ENCODE assay signal across 11 cellular contexts in genomic region chrX:154430916-154431315, GRCh38. TPM values are rescaled to one million over a fixed set of nuclear protein-coding genes. Genes with fewer than 3 reads are reported as not detected.
DNase-seq lines count a peak whose midpoint lies in the region; ATAC-seq and TF ChIP-seq lines count a peak whose summit lies in the region.
"Had no signal": no experiment of that assay in that cellular context is flagged by ENCODE, and none has a peak within 500 bp of the region (broad histone marks: within the 10 kb centered on the region; RNA-seq: fewer than 3 reads in every experiment).

No MANE protein-coding gene starts in this region.

- no peaks in the 10 kb centered on the region for H3K4me1 ChIP-seq in uterus

- no peak for TF ChIP-seq CTCF in epithelial cell of esophagus (IDR thresholded peaks at IDR 0.05; ENCODE audit: insufficient read depth, low read depth, low read length, missing control alignments)
- TF ChIP-seq CTCF in uterus (IDR thresholded peaks at IDR 0.05), result no peak

- peaks cover 4% of the 10 kb centered on the region for H3K36me3 Mint-ChIP-seq in activated CD4-positive, alpha-beta memory T cell treated with anti-CD3 and anti-CD28 coated beads for 36 hours
- peaks cover 21% of the 10 kb centered on the region for H3K36me3 Mint-ChIP-seq in activated CD4-positive, alpha-beta memory T cell treated with anti-CD3 and anti-CD28 coated beads, Interleukin-2, amount 10 ng/mL, durations not matched to agents 7 days and 5 days (ENCODE audit: low read depth)
- peaks cover 30% of the 10 kb centered on the region for H3K36me3 Mint-ChIP-seq in stimulated activated effector memory CD8-positive, alpha-beta T cell treated with anti-CD3 and anti-CD28 coated beads, Interleukin-12 subunit alpha, Interleukin-12 subunit beta, amount 100 ng/mL, for 72 hours

- POLR2A ChIA-PET in activated CD4-positive, alpha-beta memory T cell treated with anti-CD3 and anti-CD28 coated beads for 36 hours (lab: Charles Lee), result no interaction called here
- POLR2A ChIA-PET in activated CD4-positive, alpha-beta memory T cell treated with anti-CD3 and anti-CD28 coated beads, Interleukin-2, amount 10 ng/mL, durations not matched to agents 7 days and 5 days (lab: Charles Lee), result interaction anchor here (0.9 kb wide), 1 partner anchor 33 kb away, joined by 4 read pairs; the partner anchor contains the start of gene RPL10

- no peaks in the 10 kb centered on the region for H3K9me3 ChIP-seq in uterus

- ATAC-seq in stimulated activated effector memory CD8-positive, alpha-beta T cell treated with anti-CD3 and anti-CD28 coated beads, Interleukin-12 subunit alpha, Interleukin-12 subunit beta, amount 100 ng/mL, for 72 hours, result no peak
- no peak for ATAC-seq in GM21619 (IDR thresholded peaks at IDR 0.05; ENCODE audit: unreplicated experiment)
- no peak for ATAC-seq in HG02852 (IDR thresholded peaks at IDR 0.05; ENCODE audit: unreplicated experiment)

- intact Hi-C loops in activated CD4-positive, alpha-beta memory T cell treated with anti-CD3 and anti-CD28 coated beads for 36 hours (cut with micrococcal nuclease), result no loop called here
- intact Hi-C loops in uterus (cut with DNase I; ENCODE audit: low total_unique reads), result no loop called here

- no peak for TF ChIP-seq POLR2A in uterus (IDR thresholded peaks at IDR 0.05)

- peak overlapping the region; percentile 57 for H3K27ac Mint-ChIP-seq in activated CD4-positive, alpha-beta memory T cell treated with anti-CD3 and anti-CD28 coated beads for 36 hours
- no peak overlapping the region for H3K27ac Mint-ChIP-seq in activated CD4-positive, alpha-beta memory T cell treated with anti-CD3 and anti-CD28 coated beads, Interleukin-2, amount 10 ng/mL, durations not matched to agents 7 days and 5 days
- H3K27ac Mint-ChIP-seq in stimulated activated effector memory CD8-positive, alpha-beta T cell treated with anti-CD3 and anti-CD28 coated beads, Interleukin-12 subunit alpha, Interleukin-12 subunit beta, amount 100 ng/mL, for 72 hours, result peak overlapping the region; percentile 93

- DNase-seq in activated CD4-positive, alpha-beta memory T cell treated with anti-CD3 and anti-CD28 coated beads for 36 hours, result no peak
- DNase-seq in activated CD4-positive, alpha-beta memory T cell treated with anti-CD3 and anti-CD28 coated beads, Interleukin-2, amount 10 ng/mL, durations not matched to agents 7 days and 5 days, result no peak
- peak; percentile 67 for DNase-seq in OCI-M1 (lab: John Stamatoyannopoulos, UW)
- peak; percentile 30 for DNase-seq in epithelial cell of esophagus (ENCODE audit: low read depth)
- DNase-seq in stimulated activated effector memory CD8-positive, alpha-beta T cell treated with anti-CD3 and anti-CD28 coated beads, Interleukin-12 subunit alpha, Interleukin-12 subunit beta, amount 100 ng/mL, for 72 hours (ENCODE audit: low spot score in 2 of 2), result no peak
- DNase-seq in uterus, result no peak
- DNase-seq: NCI-H1105 treated with DMSO at 0.1 percent for 48 hours, NCI-H524 treated with DMSO at 0.1 percent for 48 hours had no signal

- no peaks in the 10 kb centered on the region for H3K9me3 Mint-ChIP-seq in activated CD4-positive, alpha-beta memory T cell treated with anti-CD3 and anti-CD28 coated beads for 36 hours
- H3K9me3 Mint-ChIP-seq in activated CD4-positive, alpha-beta memory T cell treated with anti-CD3 and anti-CD28 coated beads, Interleukin-2, amount 10 ng/mL, durations not matched to agents 7 days and 5 days, result no peaks in the 10 kb centered on the region
- no peaks in the 10 kb centered on the region for H3K9me3 Mint-ChIP-seq in stimulated activated effector memory CD8-positive, alpha-beta T cell treated with anti-CD3 and anti-CD28 coated beads, Interleukin-12 subunit alpha, Interleukin-12 subunit beta, amount 100 ng/mL, for 72 hours

- CTCF ChIA-PET in activated CD4-positive, alpha-beta memory T cell treated with anti-CD3 and anti-CD28 coated beads for 36 hours (lab: Charles Lee), result no interaction called here
- CTCF ChIA-PET in activated CD4-positive, alpha-beta memory T cell treated with anti-CD3 and anti-CD28 coated beads, Interleukin-2, amount 10 ng/mL, durations not matched to agents 7 days and 5 days (lab: Charles Lee), result no interaction called here

- peaks cover 17% of the 10 kb centered on the region for H3K4me1 Mint-ChIP-seq in activated CD4-positive, alpha-beta memory T cell treated with anti-CD3 and anti-CD28 coated beads for 36 hours (ENCODE audit: low read depth)
- H3K4me1 Mint-ChIP-seq in activated CD4-positive, alpha-beta memory T cell treated with anti-CD3 and anti-CD28 coated beads, Interleukin-2, amount 10 ng/mL, durations not matched to agents 7 days and 5 days, result peaks cover 21% of the 10 kb centered on the region
- H3K4me1 Mint-ChIP-seq in stimulated activated effector memory CD8-positive, alpha-beta T cell treated with anti-CD3 and anti-CD28 coated beads, Interleukin-12 subunit alpha, Interleukin-12 subunit beta, amount 100 ng/mL, for 72 hours, result peaks cover 30% of the 10 kb centered on the region

- H3K27me3 ChIP-seq in uterus, result no peaks in the 10 kb centered on the region

- H3K4me3 ChIP-seq in epithelial cell of esophagus (ENCODE audit: low read length), result no peak overlapping the region
- no peak overlapping the region for H3K4me3 ChIP-seq in uterus
- H3K4me3 ChIP-seq: lung had no signal

- H3K36me3 ChIP-seq in uterus, result no peaks in the 10 kb centered on the region

- H3K27me3 Mint-ChIP-seq in activated CD4-positive, alpha-beta memory T cell treated with anti-CD3 and anti-CD28 coated beads for 36 hours, result no peaks in the 10 kb centered on the region
- no peaks in the 10 kb centered on the region for H3K27me3 Mint-ChIP-seq in activated CD4-positive, alpha-beta memory T cell treated with anti-CD3 and anti-CD28 coated beads, Interleukin-2, amount 10 ng/mL, durations not matched to agents 7 days and 5 days

- no peak overlapping the region for H3K27ac ChIP-seq in uterus

- no peak overlapping the region for H3K4me3 Mint-ChIP-seq in activated CD4-positive, alpha-beta memory T cell treated with anti-CD3 and anti-CD28 coated beads for 36 hours
- H3K4me3 Mint-ChIP-seq in activated CD4-positive, alpha-beta memory T cell treated with anti-CD3 and anti-CD28 coated beads, Interleukin-2, amount 10 ng/mL, durations not matched to agents 7 days and 5 days, result no peak overlapping the region
- no peak overlapping the region for H3K4me3 Mint-ChIP-seq in stimulated activated effector memory CD8-positive, alpha-beta T cell treated with anti-CD3 and anti-CD28 coated beads, Interleukin-12 subunit alpha, Interleukin-12 subunit beta, amount 100 ng/mL, for 72 hours

RNA-seq across cellular contexts. Expression of gene ATP6AP1, which starts 2.4 kb away (rescaled TPM):
- 10 to 100 TPM; 30.8 to 31.6 TPM for total RNA-seq in activated CD4-positive, alpha-beta memory T cell treated with anti-CD3 and anti-CD28 coated beads for 36 hours
- total RNA-seq in activated CD4-positive, alpha-beta memory T cell treated with anti-CD3 and anti-CD28 coated beads, Interleukin-2, amount 10 ng/mL, durations not matched to agents 7 days and 5 days, result 10 to 100 TPM; 52.3 to 53.2 TPM
- total RNA-seq in uterus, result 10 to 100 TPM in 3 of 4 donors, 1 to 10 TPM in 1; 5.1 to 71.3 (median 42.1) TPM

RNA-seq across cellular contexts. Expression of gene GDI1, which starts 6.0 kb away (rescaled TPM):
- total RNA-seq in activated CD4-positive, alpha-beta memory T cell treated with anti-CD3 and anti-CD28 coated beads for 36 hours, result 100 to 1,000 TPM; 119 to 121 TPM
- 100 to 1,000 TPM; 114 to 117 TPM for total RNA-seq in activated CD4-positive, alpha-beta memory T cell treated with anti-CD3 and anti-CD28 coated beads, Interleukin-2, amount 10 ng/mL, durations not matched to agents 7 days and 5 days
- total RNA-seq in uterus, result 100 to 1,000 TPM in 3 of 4 donors, 10 to 100 TPM in 1; 100.0 to 175 (median 135) TPM

RNA-seq across cellular contexts. Expression of gene FAM50A, which starts 13.0 kb away (rescaled TPM):
- total RNA-seq in activated CD4-positive, alpha-beta memory T cell treated with anti-CD3 and anti-CD28 coated beads for 36 hours, result 10 to 100 TPM; 61.1 to 61.9 TPM
- total RNA-seq in activated CD4-positive, alpha-beta memory T cell treated with anti-CD3 and anti-CD28 coated beads, Interleukin-2, amount 10 ng/mL, durations not matched to agents 7 days and 5 days, result 10 to 100 TPM; 62.4 to 65.4 TPM
- 10 to 100 TPM; 16.4 to 48.8 (median 28.3) TPM for total RNA-seq in uterus

RNA-seq across cellular contexts. Expression of gene TAFAZZIN, which starts 19.6 kb away (rescaled TPM):
- total RNA-seq in activated CD4-positive, alpha-beta memory T cell treated with anti-CD3 and anti-CD28 coated beads for 36 hours, result 10 to 100 TPM; 58.6 to 66.4 TPM
- total RNA-seq in activated CD4-positive, alpha-beta memory T cell treated with anti-CD3 and anti-CD28 coated beads, Interleukin-2, amount 10 ng/mL, durations not matched to agents 7 days and 5 days, result 10 to 100 TPM; 93.7 to 93.9 TPM
- total RNA-seq in uterus, result 10 to 100 TPM; 15.3 to 62.3 (median 20.5) TPM

RNA-seq across cellular contexts. Expression of gene DNASE1L1, which starts 21.9 kb away (rescaled TPM):
- total RNA-seq in activated CD4-positive, alpha-beta memory T cell treated with anti-CD3 and anti-CD28 coated beads for 36 hours, result 10 to 100 TPM; 12.5 to 13.3 TPM
- total RNA-seq in activated CD4-positive, alpha-beta memory T cell treated with anti-CD3 and anti-CD28 coated beads, Interleukin-2, amount 10 ng/mL, durations not matched to agents 7 days and 5 days, result 10 to 100 TPM; 23.3 to 23.7 TPM
- total RNA-seq in uterus, result 10 to 100 TPM; 10.2 to 31.8 (median 21.2) TPM

Comparison
In these comparisons a context has a peak if more than half of its experiments do, and no peak if none do; other contexts are left out.
1. DNase-seq: peak in OCI-M1 (single experiment) and epithelial cell of esophagus (single experiment); none in activated CD4-positive, alpha-beta memory T cell treated with anti-CD3 and anti-CD28 coated beads for 36 hours (single experiment), activated CD4-positive, alpha-beta memory T cell treated with anti-CD3 and anti-CD28 coated beads, Interleukin-2, amount 10 ng/mL, durations not matched to agents 7 days and 5 days (single experiment), stimulated activated effector memory CD8-positive, alpha-beta T cell treated with anti-CD3 and anti-CD28 coated beads, Interleukin-12 subunit alpha, Interleukin-12 subunit beta, amount 100 ng/mL, for 72 hours (0 of 2) and uterus (0 of 2).